26 cellular contexts compared by ENCODE assay signal in genomic region chr17:13359774-13360173, GRCh38.
"Had no signal": no experiment of that assay in that cellular context is flagged by ENCODE, and none has a peak within 500 bp of the region (broad histone marks: within the 10 kb centered on the region; RNA-seq: fewer than 3 reads in every experiment).

No MANE protein-coding gene starts in this region.

- H3K4me3 ChIP-seq: ascending aorta, body of pancreas, breast epithelium, SJCRH30 had no signal

- H3K4me1 ChIP-seq: ascending aorta, body of pancreas, breast epithelium had no signal

- H3K36me3 ChIP-seq: ascending aorta, breast epithelium, SJCRH30 had no signal

- ATAC-seq: activated CD4-positive, CD25-positive, alpha-beta regulatory T cell treated with anti-CD3 and anti-CD28 coated beads, Interleukin-2, amount 50 U/mL, for 24 hours; activated naive CD8-positive, alpha-beta T cell treated with anti-CD3 and anti-CD28 coated beads, Interleukin-2, amount 50 U/mL, for 24 hours; activated T-cell treated with anti-CD3 and anti-CD28 coated beads, Interleukin-2, amount 50 U/mL, for 4 hours; body of pancreas; WTC11 had no signal

- H3K9ac ChIP-seq: KMS-11 had no signal

- H3K27ac ChIP-seq: ascending aorta, body of pancreas, breast epithelium, KMS-11, SJCRH30 had no signal

- H3K4me2 ChIP-seq: KMS-11 had no signal

- DNase-seq: activated CD4-positive, alpha-beta memory T cell treated with anti-CD3 and anti-CD28 coated beads for 36 hours; activated CD4-positive, alpha-beta T cell treated with anti-CD3 and anti-CD28 coated beads for 4 hours; activated CD4-positive, alpha-beta T cell treated with anti-CD3 and anti-CD28 coated beads, Interleukin-2, amount 50 U/mL, for 1 hour; activated CD8-positive, alpha-beta memory T cell treated with anti-CD3 and anti-CD28 coated beads, Interleukin-2, amount 50 U/mL, for 4 hours; activated gamma-delta T cell treated with Interleukin-2 at 50 U/mL for 16 hours; activated naive CD4-positive, alpha-beta T cell treated with anti-CD3 and anti-CD28 coated beads, Interleukin-2, amount 10 ng/mL, durations not matched to agents 7 days and 5 days; activated naive CD8-positive, alpha-beta T cell treated with anti-CD3 and anti-CD28 coated beads, Interleukin-2, amount 50 U/mL, for 24 hours; activated T-cell treated with anti-CD3 and anti-CD28 coated beads for 4 hours; activated T-cell treated with anti-CD3 and anti-CD28 coated beads, Interleukin-2, amount 50 U/mL, for 4 hours; amniotic stem cell; body of pancreas; MM.1S; MV-4-11; NCI-H1092; NCI-H1436 treated with DMSO at 0.1 percent for 48 hours; NCI-H1694 treated with DMSO at 0.1 percent for 48 hours; NCI-H2029; NCI-H345; NCI-H524 treated with DMSO at 0.1 percent for 48 hours; SHP77; SJCRH30 had no signal

- H3K27me3 ChIP-seq: ascending aorta, body of pancreas, breast epithelium, SJCRH30 had no signal

- H3K9me3 ChIP-seq: ascending aorta, body of pancreas, breast epithelium, SJCRH30 had no signal
